In the genomic region with DNA sequence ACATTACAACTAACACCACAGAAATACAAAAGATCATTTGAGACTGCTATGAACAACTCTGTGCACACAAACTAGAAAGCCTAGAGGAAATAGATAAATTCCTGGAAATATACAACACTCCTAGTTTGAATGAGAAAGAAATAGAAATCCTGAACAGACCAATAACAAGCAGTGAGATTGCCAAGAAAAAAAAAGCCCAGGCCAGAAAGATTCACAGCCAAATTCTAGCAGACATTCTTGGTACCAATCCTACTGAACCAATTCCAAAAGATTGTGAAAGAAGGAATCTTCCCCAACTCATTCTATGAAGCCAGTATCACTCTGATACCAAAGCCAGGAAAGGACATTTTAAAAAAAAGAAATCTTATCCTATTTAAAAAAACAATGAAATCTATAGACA, we compare ENCODE assay signal across 24 cellular contexts. TPM values are rescaled to one million over a fixed set of nuclear protein-coding genes. Genes with fewer than 3 reads are reported as not detected.
DNase-seq lines count a peak whose midpoint lies in the region; ATAC-seq and TF ChIP-seq lines count a peak whose summit lies in the region.
"Had no signal": no experiment of that assay in that cellular context is flagged by ENCODE, and none has a peak within 500 bp of the region (broad histone marks: within the 10 kb centered on the region; RNA-seq: fewer than 3 reads in every experiment).

No MANE protein-coding gene starts in this region.

- CTCF ChIA-PET in IMR-90 (lab: Yijun Ruan, JAX), result no interaction called here

- H4K20me1 ChIP-seq in IMR-90 (ENCODE audit: insufficient read depth, low read length), result no peaks in the 10 kb centered on the region

- POLR2A ChIA-PET in IMR-90 (lab: Charles Lee; ENCODE audit: unreplicated experiment), result no interaction called here

- H3K79me1 ChIP-seq in IMR-90 (ENCODE audit: low read depth in 1 of 2, low read length in 2 of 2), result 0 out of 4 replicates have a peak, but pooled peaks cover 0 to under 1% of the 10 kb centered on the region in 2 experiments

- H4K91ac ChIP-seq in IMR-90 (ENCODE audit: insufficient read depth, low read depth, low read length), result no peak overlapping the region

- H3K27me3 ChIP-seq in IMR-90 (ENCODE audit: control insufficient read depth, insufficient read depth, low read length), result no peaks in the 10 kb centered on the region
- H3K27me3 ChIP-seq: neutrophil had no signal

- TF ChIP-seq RAD21 in IMR-90 (IDR thresholded peaks at IDR 0.05; ENCODE audit: low read length), result no peak

- H3K9me3 ChIP-seq in IMR-90 (ENCODE audit: control insufficient read depth, insufficient read depth, low read length), result no peaks in the 10 kb centered on the region
- H3K9me3 ChIP-seq: lower lobe of right lung, neutrophil had no signal

- intact Hi-C loops in IMR-90 (cut with micrococcal nuclease), result no loop called here

- H3K27ac ChIP-seq in IMR-90 (ENCODE audit: insufficient read depth, low read length), result no peak overlapping the region
- H3K27ac ChIP-seq: lower lobe of right lung, neutrophil, RWPE1 had no signal

- H4K5ac ChIP-seq in IMR-90 (ENCODE audit: low read depth, low read length), result no peak overlapping the region

- no peak overlapping the region for H3K23ac ChIP-seq in IMR-90 (ENCODE audit: low read depth, low read length)

- TF ChIP-seq POLR2A in IMR-90 (IDR thresholded peaks at IDR 0.05; ENCODE audit: low read depth, low read length), result no peak

- no peak overlapping the region for H2AFZ ChIP-seq in IMR-90 (replicated peaks; ENCODE audit: low read length, poor library complexity)

- H3K4me3 ChIP-seq in IMR-90 (ENCODE audit: insufficient read depth, low read depth, low read length) (no peak overlapping the region), fibroblast of the aortic adventitia (ENCODE audit: low read depth, low read length) (no peak overlapping the region)
- H3K4me3 ChIP-seq: lower lobe of right lung had no signal

- no peak overlapping the region for H2BK5ac ChIP-seq in IMR-90 (ENCODE audit: low read depth, low read length, poor library complexity, severe bottlenecking)

- H3K14ac ChIP-seq in IMR-90 (replicated peaks; ENCODE audit: low read depth, low read length), result no peak overlapping the region

- in situ Hi-C loops in IMR-90 (cut with MboI; ENCODE audit: low sequenced_read_pairs) (no loop called here), GM13976 (cut with MboI; ENCODE audit: low sequenced_read_pairs, unreplicated experiment) (no loop called here)

- 0 out of 2 replicates have a peak, but pooled peaks cover 3% of the 10 kb centered on the region for H3K9me1 ChIP-seq in IMR-90 (ENCODE audit: insufficient read depth, low read length)

- no peak overlapping the region for H3K18ac ChIP-seq in IMR-90 (ENCODE audit: low read depth, low read length)

- H3K4ac ChIP-seq in IMR-90 (ENCODE audit: low read depth, low read length), result no peak overlapping the region

- H2BK15ac ChIP-seq in IMR-90 (ENCODE audit: low read depth, low read length), result no peak overlapping the region

- no TSS peak for BruUV-seq in IMR-90 (replicated peaks; lab: Mats Ljungman, UMichigan)

- DNase-seq in AG08396 (ENCODE audit: low spot score) (peak; percentile 6), IMR-90 (peak; percentile 38), fibroblast of the aortic adventitia (ENCODE audit: low read depth) (peak; percentile 90), myocyte (ENCODE audit: low read depth) (peak; percentile 14), NCI-H1092 treated with DMSO at 0.1 percent for 48 hours (lab: John Stamatoyannopoulos, UW) (no peak), 8988T (no peak), GM13976 (ENCODE audit: low spot score) (no peak)
- DNase-seq: activated CD8-positive, alpha-beta T cell treated with anti-CD3 and anti-CD28 coated beads, Interleukin-2, amount 10 ng/mL, durations not matched to agents 7 days and 5 days; activated naive CD4-positive, alpha-beta T cell treated with anti-CD3 and anti-CD28 coated beads for 36 hours; activated T-cell treated with anti-CD3 and anti-CD28 coated beads, Interleukin-2, amount 50 U/mL, for 24 hours; DMS79; effector CD8-positive, alpha-beta T cell; lower lobe of right lung; NCI-H1417 treated with DMSO at 0.1 percent for 48 hours; NCI-H2107; NCI-H524; stimulated activated CD4-positive, alpha-beta T cell treated with anti-CD3 and anti-CD28 coated beads, Interleukin-15, amount 100 ng/mL, for 24 hours; T-helper 9 cell had no signal

- peaks cover 4% of the 10 kb centered on the region for H3K4me1 ChIP-seq in IMR-90 (ENCODE audit: control insufficient read depth, insufficient read depth, low read length)

- H3K36me3 ChIP-seq in IMR-90 (ENCODE audit: control insufficient read depth, insufficient read depth, low read length), result no peaks in the 10 kb centered on the region
- H3K36me3 ChIP-seq: lower lobe of right lung, neutrophil had no signal

- no peak overlapping the region for H2BK120ac ChIP-seq in IMR-90 (ENCODE audit: low read depth, low read length)

- no peak overlapping the region for H2AK9ac ChIP-seq in IMR-90 (replicated peaks; ENCODE audit: low read depth, low read length, poor library complexity)

- ATAC-seq in IMR-90 (ENCODE audit: low read depth) (no peak; the same call in 1 of the 2 replicates), GM19467 (IDR thresholded peaks at IDR 0.05; ENCODE audit: unreplicated experiment) (no peak)
- ATAC-seq: activated CD8-positive, alpha-beta T cell treated with anti-CD3 and anti-CD28 coated beads, Interleukin-2, amount 10 ng/mL, durations not matched to agents 7 days and 5 days; esophagus mucosa; HCT116; lower lobe of right lung; WTC11 had no signal

- dilution Hi-C loops in IMR-90 (cut with HindIII; ENCODE audit: low sequenced_read_pairs, unreplicated experiment), result no loop called here

- H3K4me2 ChIP-seq in IMR-90 (ENCODE audit: low read depth, low read length), result no peak overlapping the region

- no peak overlapping the region for H2BK20ac ChIP-seq in IMR-90 (ENCODE audit: low read depth, low read length)

- H3K9ac ChIP-seq in IMR-90 (ENCODE audit: low read depth, low read length), result no peak overlapping the region

- no peak overlapping the region for H2AK5ac ChIP-seq in IMR-90 (ENCODE audit: low read depth, low read length)

- TF ChIP-seq CTCF in IMR-90 (conservative IDR thresholded peaks at IDR 0.05; ENCODE audit: low read depth, low read length) (no peak), fibroblast of the aortic adventitia (IDR thresholded peaks at IDR 0.05; ENCODE audit: insufficient read depth, low read length) (no peak), GM13976 (IDR thresholded peaks at IDR 0.05; ENCODE audit: borderline replicate concordance, control extremely low read depth, extremely low read depth, insufficient read depth, missing control alignments) (no peak)

- no peak overlapping the region for H3K56ac ChIP-seq in IMR-90 (ENCODE audit: extremely low read depth, insufficient read depth, low read length)

- no peak overlapping the region for H4K8ac ChIP-seq in IMR-90 (ENCODE audit: low read depth in 2 of 2, low read length in 2 of 2)

TF ChIP-seq in IMR-90, 13 proteins besides CTCF, POLR2A, EP300 and RAD21:
- TF ChIP-seq RFX5 (IDR thresholded peaks at IDR 0.05; ENCODE audit: low read depth, low read length) (no peak), RCOR1 (IDR thresholded peaks at IDR 0.05; ENCODE audit: insufficient replicate concordance, low read length) (no peak), BHLHE40 (IDR thresholded peaks at IDR 0.05; ENCODE audit: low read depth, low read length) (no peak), CEBPB (IDR thresholded peaks at IDR 0.05; ENCODE audit: low read depth, low read length) (no peak), MXI1 (IDR thresholded peaks at IDR 0.05; ENCODE audit: borderline replicate concordance, low read depth, low read length) (no peak), CHD1 (IDR thresholded peaks at IDR 0.05; ENCODE audit: low read depth, low read length) (no peak), MAZ (IDR thresholded peaks at IDR 0.05; ENCODE audit: borderline replicate concordance, low read depth, low read length) (no peak), NFE2L2 (IDR thresholded peaks at IDR 0.05; ENCODE audit: low read depth, low read length) (no peak), SMC3 (IDR thresholded peaks at IDR 0.05; ENCODE audit: low read depth, low read length) (no peak), FOS (IDR thresholded peaks at IDR 0.05; ENCODE audit: low read depth, low read length) (no peak), MAFK (IDR thresholded peaks at IDR 0.05; ENCODE audit: low read depth, low read length) (no peak)
- TF ChIP-seq, protein P1, sequence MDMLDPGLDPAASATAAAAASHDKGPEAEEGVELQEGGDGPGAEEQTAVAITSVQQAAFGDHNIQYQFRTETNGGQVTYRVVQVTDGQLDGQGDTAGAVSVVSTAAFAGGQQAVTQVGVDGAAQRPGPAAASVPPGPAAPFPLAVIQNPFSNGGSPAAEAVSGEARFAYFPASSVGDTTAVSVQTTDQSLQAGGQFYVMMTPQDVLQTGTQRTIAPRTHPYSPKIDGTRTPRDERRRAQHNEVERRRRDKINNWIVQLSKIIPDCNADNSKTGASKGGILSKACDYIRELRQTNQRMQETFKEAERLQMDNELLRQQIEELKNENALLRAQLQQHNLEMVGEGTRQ (IDR thresholded peaks at IDR 0.05; ENCODE audit: low read depth, low read length), result no peak
- TF ChIP-seq, protein P2, sequence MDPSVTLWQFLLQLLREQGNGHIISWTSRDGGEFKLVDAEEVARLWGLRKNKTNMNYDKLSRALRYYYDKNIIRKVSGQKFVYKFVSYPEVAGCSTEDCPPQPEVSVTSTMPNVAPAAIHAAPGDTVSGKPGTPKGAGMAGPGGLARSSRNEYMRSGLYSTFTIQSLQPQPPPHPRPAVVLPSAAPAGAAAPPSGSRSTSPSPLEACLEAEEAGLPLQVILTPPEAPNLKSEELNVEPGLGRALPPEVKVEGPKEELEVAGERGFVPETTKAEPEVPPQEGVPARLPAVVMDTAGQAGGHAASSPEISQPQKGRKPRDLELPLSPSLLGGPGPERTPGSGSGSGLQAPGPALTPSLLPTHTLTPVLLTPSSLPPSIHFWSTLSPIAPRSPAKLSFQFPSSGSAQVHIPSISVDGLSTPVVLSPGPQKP (IDR thresholded peaks at IDR 0.05; ENCODE audit: borderline replicate concordance, low read depth, low read length), result no peak

RNA-seq across cellular contexts. Expression of a gene that starts 7.0 kb away (rescaled TPM):
- total RNA-seq in IMR-90 (2012; rRNA removed), result 6.8 and 7.5 TPM in 2 replicates
- polyA plus RNA-seq in IMR-90 (2012; rRNA removed), result 4.4 and 6.0 TPM in 2 replicates
- 1.6 TPM in 2 replicates for polyA plus RNA-seq in IMR-90 (2012; cell fraction: cytosol; rRNA removed)
- 1.4 and 6.7 TPM in 2 replicates for polyA plus RNA-seq in IMR-90 (2012; cell fraction: nucleus; rRNA removed; ENCODE audit: low replicate concordance)
- 10.0 and 17.8 TPM in 2 replicates for total RNA-seq in fibroblast of the aortic adventitia (ENCODE audit: low replicate concordance)
- total RNA-seq in myocyte, result 10.8 and 11.0 TPM in 2 replicates
- 6.7 TPM for polyA plus RNA-seq in myocyte (2012)

RNA-seq across cellular contexts. Expression of a gene that starts 52.3 kb away (rescaled TPM):
- 65.8 and 117 TPM in 2 replicates for total RNA-seq in IMR-90 (2012; rRNA removed)
- 32.2 TPM in 2 replicates for polyA plus RNA-seq in IMR-90 (2012; rRNA removed)
- 3.7 and 14.1 TPM in 2 replicates for polyA plus RNA-seq in IMR-90 (2012; cell fraction: cytosol; rRNA removed)
- 1.5 and 17.5 TPM in 2 replicates for polyA plus RNA-seq in IMR-90 (2012; cell fraction: nucleus; rRNA removed; ENCODE audit: low replicate concordance)
- total RNA-seq in fibroblast of the aortic adventitia (ENCODE audit: low replicate concordance), result 61.1 and 99.1 TPM in 2 replicates
- total RNA-seq in myocyte, result 86.2 and 97.2 TPM in 2 replicates
- 14.2 TPM for polyA plus RNA-seq in myocyte (2012)

Comparison
In these comparisons a context has a peak if more than half of its experiments do, and no peak if none do; other contexts are left out.
1. DNase-seq: peak in AG08396 (single experiment), IMR-90 (single experiment), fibroblast of the aortic adventitia (single experiment) and myocyte (single experiment); none in NCI-H1092 treated with DMSO at 0.1 percent for 48 hours (single experiment), 8988T (single experiment) and GM13976 (single experiment).